23 cellular contexts compared by ENCODE assay signal in the genomic region with DNA sequence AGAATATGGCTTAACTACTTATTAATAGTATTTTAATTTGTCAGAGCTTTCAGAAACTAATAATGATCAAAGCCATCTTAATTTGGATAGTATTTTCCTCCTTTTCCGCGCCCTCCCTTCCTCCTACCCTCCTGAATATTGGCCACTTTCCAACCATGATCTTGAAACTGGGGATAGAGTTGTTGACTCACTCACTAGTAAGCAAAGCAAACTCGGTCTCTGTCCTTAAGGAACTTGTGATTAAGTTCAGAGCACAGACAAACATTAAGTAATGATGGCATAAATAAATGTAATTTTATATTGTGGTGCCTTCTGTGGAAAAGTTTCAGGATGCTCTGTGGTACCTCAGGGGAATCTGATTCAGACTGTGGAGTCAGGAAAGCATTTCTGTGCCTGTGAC.
DNase-seq lines count a peak whose midpoint lies in the region; ATAC-seq and TF ChIP-seq lines count a peak whose summit lies in the region.
"Had no signal": no experiment of that assay in that cellular context is flagged by ENCODE, and none has a peak within 500 bp of the region (broad histone marks: within the 10 kb centered on the region; RNA-seq: fewer than 3 reads in every experiment).

No MANE protein-coding gene starts in this region.

- H2AFZ ChIP-seq in PC-3 (ENCODE audit: low read length): no peak overlapping the region

- peaks cover 5% of the 10 kb centered on the region for H3K27me3 ChIP-seq in PC-3 (ENCODE audit: low read length)
- H3K27me3 ChIP-seq: sigmoid colon, tibial nerve had no signal

- no peaks in the 10 kb centered on the region for H3K27me3 Mint-ChIP-seq in memory B cell
- H3K27me3 Mint-ChIP-seq: activated CD4-positive, alpha-beta memory T cell treated with anti-CD3 and anti-CD28 coated beads for 36 hours; central memory CD8-positive, alpha-beta T cell; dendritic cell treated with granulocyte-macrophage colony-stimulating factor and Interleukin-4, amounts not matched to agents 40 ng/mL and 50 ng/mL, for 4 days had no signal

- POLR2A ChIA-PET in PC-3 (lab: Charles Lee; ENCODE audit: unreplicated experiment): no interaction called here

- no TSS peak for BruUV-seq in PC-3 (replicated peaks; lab: Mats Ljungman, UMichigan)

- H3K9me2 ChIP-seq in PC-3 (replicated peaks; ENCODE audit: low read length): no peaks in the 10 kb centered on the region

- peak; percentile 1 for DNase-seq in GM04504 (ENCODE audit: low read depth)
- peak; percentile 62 for DNase-seq in PC-3
- peak; percentile 35 for DNase-seq in fibroblast of gingiva (ENCODE audit: low read depth)
- DNase-seq in memory B cell (ENCODE audit: low spot score in 2 of 2): no peak
- DNase-seq in activated CD4-positive, alpha-beta T cell treated with anti-CD3 and anti-CD28 coated beads, Interleukin-2, amount 50 U/mL, for 4 hours: no peak
- no peak for DNase-seq in activated gamma-delta T cell (lab: John Stamatoyannopoulos, UW)
- DNase-seq: activated CD4-positive, alpha-beta memory T cell treated with anti-CD3 and anti-CD28 coated beads for 36 hours; activated naive CD4-positive, alpha-beta T cell treated with Interleukin-2 at 50 U/mL for 16 hours; C1 segment of cervical spinal cord; DMS153; kidney; naive thymus-derived CD8-positive, alpha-beta T cell; NCI-H1092; NCI-H1694; nucleus accumbens; psoas muscle; sigmoid colon; stimulated activated CD4-positive, alpha-beta T cell treated with anti-CD3 and anti-CD28 coated beads, Interleukin-4, amount 100 ng/mL, for 1 hour had no signal

- H3K4me2 ChIP-seq in PC-3 (ENCODE audit: low read length): no peak overlapping the region

- no peak overlapping the region for H3K27ac ChIP-seq in PC-3 (ENCODE audit: low read length)
- H3K27ac ChIP-seq: psoas muscle, sigmoid colon, tibial nerve had no signal

- no peak overlapping the region for H3K4me3 Mint-ChIP-seq in memory B cell
- H3K4me3 Mint-ChIP-seq: activated CD4-positive, alpha-beta memory T cell treated with anti-CD3 and anti-CD28 coated beads for 36 hours; central memory CD8-positive, alpha-beta T cell; dendritic cell treated with granulocyte-macrophage colony-stimulating factor and Interleukin-4, amounts not matched to agents 40 ng/mL and 50 ng/mL, for 4 days; naive thymus-derived CD8-positive, alpha-beta T cell had no signal

- no peaks in the 10 kb centered on the region for H3K36me3 ChIP-seq in PC-3 (ENCODE audit: low read depth, low read length)

- TF ChIP-seq CTCF in PC-3 (conservative IDR thresholded peaks at IDR 0.05; ENCODE audit: low read depth, low read length): no peak

- H3K4me1 Mint-ChIP-seq in memory B cell: peaks cover 8% of the 10 kb centered on the region
- H3K4me1 Mint-ChIP-seq: central memory CD8-positive, alpha-beta T cell; naive thymus-derived CD8-positive, alpha-beta T cell had no signal

- no peaks in the 10 kb centered on the region for H4K20me1 ChIP-seq in PC-3 (ENCODE audit: low read length)

- H3K9me3 ChIP-seq in PC-3 (ENCODE audit: low read length): no peaks in the 10 kb centered on the region
- H3K9me3 ChIP-seq: psoas muscle, sigmoid colon, tibial nerve had no signal

- ATAC-seq in PC-3 (peak; percentile 65), memory B cell (ENCODE audit: low read depth) (no peak), GM18873 (IDR thresholded peaks at IDR 0.05; ENCODE audit: low FRiP score, unreplicated experiment) (no peak)
- ATAC-seq: activated CD4-positive, CD25-positive, alpha-beta regulatory T cell treated with anti-CD3 and anti-CD28 coated beads, Interleukin-2, amount 50 U/mL, for 24 hours; naive thymus-derived CD8-positive, alpha-beta T cell; psoas muscle had no signal

- no peak overlapping the region for H3K4me3 ChIP-seq in PC-3 (ENCODE audit: low read length)
- H3K4me3 ChIP-seq: psoas muscle, sigmoid colon, tibial nerve had no signal

- no peaks in the 10 kb centered on the region for H3K4me1 ChIP-seq in PC-3 (ENCODE audit: insufficient read depth, low read length)
- H3K4me1 ChIP-seq: psoas muscle, sigmoid colon, tibial nerve had no signal

- no peak overlapping the region for H3K9ac ChIP-seq in PC-3 (ENCODE audit: low read length)

- no peaks in the 10 kb centered on the region for H3F3A ChIP-seq in PC-3 (ENCODE audit: low read length, unreplicated experiment)

- peak overlapping the region; percentile 47 for H3K27ac Mint-ChIP-seq in memory B cell
- H3K27ac Mint-ChIP-seq: activated CD4-positive, alpha-beta memory T cell treated with anti-CD3 and anti-CD28 coated beads for 36 hours; dendritic cell treated with granulocyte-macrophage colony-stimulating factor and Interleukin-4, amounts not matched to agents 40 ng/mL and 50 ng/mL, for 4 days; naive thymus-derived CD8-positive, alpha-beta T cell had no signal

- no peaks in the 10 kb centered on the region for H3K79me2 ChIP-seq in PC-3 (ENCODE audit: low read length)

- peaks cover 24% of the 10 kb centered on the region for H3K36me3 Mint-ChIP-seq in memory B cell
- H3K36me3 Mint-ChIP-seq: activated CD4-positive, alpha-beta memory T cell treated with anti-CD3 and anti-CD28 coated beads for 36 hours; naive thymus-derived CD8-positive, alpha-beta T cell had no signal

- no peaks in the 10 kb centered on the region for H3K9me3 Mint-ChIP-seq in memory B cell
- H3K9me3 Mint-ChIP-seq: activated CD4-positive, alpha-beta memory T cell treated with anti-CD3 and anti-CD28 coated beads for 36 hours; central memory CD8-positive, alpha-beta T cell; dendritic cell treated with granulocyte-macrophage colony-stimulating factor and Interleukin-4, amounts not matched to agents 40 ng/mL and 50 ng/mL, for 4 days had no signal

- intact Hi-C loops in PC-3 (cut with micrococcal nuclease): no loop called here

- CTCF ChIA-PET in PC-3 (lab: Charles Lee): no interaction called here

Comparison
In these comparisons a context has a peak if more than half of its experiments do, and no peak if none do; other contexts are left out.
1. DNase-seq: peak in GM04504 (single experiment), PC-3 (single experiment) and fibroblast of gingiva (single experiment); none in memory B cell (0 of 2), activated CD4-positive, alpha-beta T cell treated with anti-CD3 and anti-CD28 coated beads, Interleukin-2, amount 50 U/mL, for 4 hours (0 of 2) and activated gamma-delta T cell (single experiment).